ENCODE assay signal across 8 cellular contexts in genomic region chr17:37701424-37702020, GRCh38. TPM values are rescaled to one million over a fixed set of nuclear protein-coding genes. Genes with fewer than 3 reads are reported as not detected.
DNase-seq lines count a peak whose midpoint lies in the region; ATAC-seq, FAIRE-seq and TF ChIP-seq lines count a peak whose summit lies in the region.

No MANE protein-coding gene starts in this region.

- no peak for FAIRE-seq in GM12892 (lab: Jason Lieb, UNC)

- H3K79me2 ChIP-seq in PC-3 (ENCODE audit: low read length) = no peaks in the 10 kb centered on the region
- H3K79me2 ChIP-seq in hepatocyte = no peaks in the 10 kb centered on the region

- H3K27ac ChIP-seq in PC-3 (ENCODE audit: low read length) (no peak overlapping the region), hepatocyte (peak overlapping the region; percentile 8)

- H3F3A ChIP-seq in PC-3 (ENCODE audit: low read length, unreplicated experiment) = no peaks in the 10 kb centered on the region

- H3K9ac ChIP-seq in PC-3 (ENCODE audit: low read length) = no peak overlapping the region

- H3K4me2 ChIP-seq in PC-3 (ENCODE audit: low read length) = no peak overlapping the region
- H3K4me2 ChIP-seq in hepatocyte = no peak overlapping the region

- BruUV-seq in PC-3 (replicated peaks; lab: Mats Ljungman, UMichigan) = no TSS peak

- peak; percentile 74 for TF ChIP-seq CTCF in PC-3 (conservative IDR thresholded peaks at IDR 0.05; ENCODE audit: low read depth, low read length)
- peak; percentile 46 for TF ChIP-seq CTCF in hepatocyte (IDR thresholded peaks at IDR 0.05; ENCODE audit: poor library complexity)

- H2AFZ ChIP-seq in PC-3 (ENCODE audit: low read length) = no peak overlapping the region
- no peak overlapping the region for H2AFZ ChIP-seq in hepatocyte

- no peaks in the 10 kb centered on the region for H3K27me3 ChIP-seq in PC-3 (ENCODE audit: low read length)
- H3K27me3 ChIP-seq in hepatocyte = no peaks in the 10 kb centered on the region

- H3K9me2 ChIP-seq in PC-3 (replicated peaks; ENCODE audit: low read length) = no peaks in the 10 kb centered on the region
- H3K9me2 ChIP-seq in hepatocyte (replicated peaks; ENCODE audit: insufficient read depth) = no peaks in the 10 kb centered on the region

- TF ChIP-seq POLR2A in GM12892 (IDR thresholded peaks at IDR 0.05; ENCODE audit: low read depth, low read length) = no peak

- no peak overlapping the region for H3K4me3 ChIP-seq in PC-3 (ENCODE audit: low read length)
- no peak overlapping the region for H3K4me3 ChIP-seq in hepatocyte

- CTCF ChIA-PET in PC-3 (lab: Charles Lee) = no interaction called here

- DNase-seq in GM12892 (ENCODE audit: insufficient read length) = peak; percentile 46
- peak; percentile 38 for DNase-seq in PC-3
- DNase-seq in activated naive CD4-positive, alpha-beta T cell treated with anti-CD3 and anti-CD28 coated beads, Interleukin-2, amount 50 U/mL, for 16 hours = peak; percentile 26
- DNase-seq in hepatocyte (ENCODE audit: low spot score) = no peak
- DNase-seq in stimulated activated CD8-positive, alpha-beta memory T cell treated with anti-CD3 and anti-CD28 coated beads, Interleukin-7, amount 100 ng/mL, for 24 hours (ENCODE audit: low read depth) = peak; percentile 15
- no peak for DNase-seq in NCI-H2227 (lab: John Stamatoyannopoulos, UW; ENCODE audit: unreplicated experiment)

- no peaks in the 10 kb centered on the region for H3K36me3 ChIP-seq in PC-3 (ENCODE audit: low read depth, low read length)
- no peaks in the 10 kb centered on the region for H3K36me3 ChIP-seq in hepatocyte (replicated peaks; ENCODE audit: insufficient read depth, low read depth)

- intact Hi-C loops in PC-3 (cut with micrococcal nuclease) = loop anchor here (1.0 to 2.0 kb wide), 2 partner anchors 43 to 70 kb away; partner anchors contain the start of gene HNF1B

- POLR2A ChIA-PET in PC-3 (lab: Charles Lee; ENCODE audit: unreplicated experiment) = no interaction called here

- ATAC-seq in PC-3 (0 out of 2 replicates have a peak, but pooled peaks have one; percentile 43), HG03175 (IDR thresholded peaks at IDR 0.05; ENCODE audit: unreplicated experiment) (no peak), GM21360 (IDR thresholded peaks at IDR 0.05; ENCODE audit: unreplicated experiment) (no peak)

- H3K4me1 ChIP-seq in PC-3 (ENCODE audit: insufficient read depth, low read length) (peaks cover 10% of the 10 kb centered on the region), hepatocyte (ENCODE audit: insufficient read depth) (peaks cover 19% of the 10 kb centered on the region)

- H4K20me1 ChIP-seq in PC-3 (ENCODE audit: low read length) (no peaks in the 10 kb centered on the region), hepatocyte (ENCODE audit: insufficient read depth, poor library complexity, severe bottlenecking) (no peaks in the 10 kb centered on the region)

- 71% methylated on average over 6 of the region's 6 CpGs for WGBS in hepatocyte (ENCODE audit: low lambda C conversion rate, missing lambda C conversion rate)

- H3K9me3 ChIP-seq in PC-3 (ENCODE audit: low read length) = no peaks in the 10 kb centered on the region
- no peaks in the 10 kb centered on the region for H3K9me3 ChIP-seq in hepatocyte (ENCODE audit: low read depth)

RNA-seq across cellular contexts. Expression of gene HNF1B, which starts 43.3 kb away (rescaled TPM):
- 2.7 TPM for polyA plus RNA-seq in GM12892 (2012; ENCODE audit: missing spikeins)
- total RNA-seq in PC-3 (2014; rRNA removed) (1.3 and 2.0 TPM in 2 replicates), hepatocyte (5.7 and 8.8 TPM in 2 replicates)
- polyA plus RNA-seq in hepatocyte = 18.2 and 19.6 TPM in 2 replicates

RNA-seq across cellular contexts. Expression of gene DDX52, which starts 58.3 kb away (rescaled TPM):
- polyA plus RNA-seq in GM12892 (2012; ENCODE audit: missing spikeins) = 17.6 TPM
- total RNA-seq in PC-3 (2014; rRNA removed) (12.5 and 12.9 TPM in 2 replicates), hepatocyte (44.0 and 45.7 TPM in 2 replicates)
- 28.8 and 31.0 TPM in 2 replicates for polyA plus RNA-seq in hepatocyte

Comparison
In these comparisons a context has a peak if more than half of its experiments do, and no peak if none do; other contexts are left out.
1. DNase-seq: peak in GM12892 (single experiment), PC-3 (single experiment), activated naive CD4-positive, alpha-beta T cell treated with anti-CD3 and anti-CD28 coated beads, Interleukin-2, amount 50 U/mL, for 16 hours (single experiment) and stimulated activated CD8-positive, alpha-beta memory T cell treated with anti-CD3 and anti-CD28 coated beads, Interleukin-7, amount 100 ng/mL, for 24 hours (single experiment); none in hepatocyte (single experiment) and NCI-H2227 (single experiment).